ENCODE assay signal across 28 cellular contexts in the genomic region with DNA sequence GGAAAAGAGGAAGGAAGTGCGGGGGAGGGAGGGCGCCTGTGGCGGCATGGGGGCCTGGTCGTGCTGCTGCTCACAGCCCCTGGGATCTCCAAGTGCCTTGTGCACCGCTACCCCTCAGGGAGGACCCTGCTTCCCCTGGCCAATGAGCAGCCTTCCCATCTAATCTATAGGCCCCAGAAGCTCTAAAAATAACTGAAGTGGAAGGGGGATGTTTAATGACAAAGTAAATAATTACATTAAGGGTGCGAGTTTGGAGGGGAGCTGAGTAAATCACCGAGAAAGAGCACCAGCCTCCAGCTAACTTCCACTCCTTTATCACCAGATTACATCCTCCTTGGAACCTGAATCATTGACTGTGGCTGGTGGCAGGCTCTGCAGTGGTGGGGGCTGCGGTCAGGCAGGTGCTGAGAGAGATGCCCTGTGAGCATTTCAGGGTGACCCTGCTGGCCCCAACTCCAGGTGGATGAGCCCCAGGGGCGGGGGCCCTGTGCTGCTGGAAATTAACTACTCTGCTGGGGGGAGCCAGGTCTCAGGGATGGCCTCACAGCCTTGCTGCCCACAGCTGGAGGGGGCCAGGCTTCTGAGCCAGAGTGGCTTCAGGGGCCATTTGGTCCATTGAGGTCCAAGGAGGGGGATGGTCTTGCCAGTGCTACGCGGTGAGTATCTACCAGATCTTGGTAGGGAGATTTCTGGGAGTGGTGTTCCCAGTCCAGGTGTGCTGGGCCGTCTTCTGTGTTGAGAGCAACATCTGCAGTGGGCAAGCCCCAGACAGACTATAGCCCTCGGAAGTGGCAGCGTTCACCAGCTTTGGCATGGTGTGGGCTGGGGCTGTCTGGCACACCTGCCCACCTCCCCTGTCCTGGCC.
DNase-seq lines count a peak whose midpoint lies in the region; ATAC-seq and TF ChIP-seq lines count a peak whose summit lies in the region.
"Had no signal": no experiment of that assay in that cellular context is flagged by ENCODE, and none has a peak within 500 bp of the region (broad histone marks: within the 10 kb centered on the region; RNA-seq: fewer than 3 reads in every experiment).

No MANE protein-coding gene starts in this region.

- TF ChIP-seq CTCF in GM23338 (conservative IDR thresholded peaks at IDR 0.05; ENCODE audit: low read depth in 2 of 2) (no peak), testis (IDR thresholded peaks at IDR 0.05) (no peak)

- H3K27me3 ChIP-seq in GM23338 (ENCODE audit: insufficient read depth) (no peaks in the 10 kb centered on the region), testis (no peaks in the 10 kb centered on the region)
- H3K27me3 ChIP-seq: adrenal gland, body of pancreas, sigmoid colon, uterus had no signal

- H3K4me3 ChIP-seq in GM23338: no peak overlapping the region
- no peak overlapping the region for H3K4me3 ChIP-seq in testis
- H3K4me3 ChIP-seq: adrenal gland, body of pancreas, esophagus squamous epithelium, GM23248, left lung, sigmoid colon, uterus had no signal

- no peaks in the 10 kb centered on the region for H3K9me3 Mint-ChIP-seq in GM23338
- no peaks in the 10 kb centered on the region for H3K9me3 Mint-ChIP-seq in activated naive CD8-positive, alpha-beta T cell treated with anti-CD3 and anti-CD28 coated beads, Interleukin-2, amount 50 U/mL, for 24 hours
- H3K9me3 Mint-ChIP-seq: activated T-cell treated with anti-CD3 and anti-CD28 coated beads, Interleukin-2, amount 50 U/mL, for 72 hours; immature natural killer cell had no signal

- TF ChIP-seq POLR2A in testis (IDR thresholded peaks at IDR 0.05): no peak

- H3K9me2 ChIP-seq in GM23338 (ENCODE audit: insufficient read depth): no peaks in the 10 kb centered on the region

- peaks cover 24% of the 10 kb centered on the region for H3K4me1 Mint-ChIP-seq in GM23338
- no peaks in the 10 kb centered on the region for H3K4me1 Mint-ChIP-seq in activated naive CD8-positive, alpha-beta T cell treated with anti-CD3 and anti-CD28 coated beads, Interleukin-2, amount 50 U/mL, for 24 hours
- H3K4me1 Mint-ChIP-seq: activated B cell treated with CpG ODN at 0.5 μM for 24 hours; activated CD8-positive, alpha-beta memory T cell treated with anti-CD3 and anti-CD28 coated beads, Interleukin-2, amount 10 ng/mL, durations not matched to agents 7 days and 5 days; immature natural killer cell had no signal

- H2AFZ ChIP-seq in GM23338: no peak overlapping the region
- H2AFZ ChIP-seq: GM23248 had no signal

- DNase-seq in NCI-H345 (lab: John Stamatoyannopoulos, UW) (peak; percentile 17), NCI-H345 treated with DMSO at 0.1 percent for 48 hours (lab: John Stamatoyannopoulos, UW; ENCODE audit: unreplicated experiment) (no peak), GM23338 (ENCODE audit: low spot score) (no peak), NCI-H69 (lab: John Stamatoyannopoulos, UW) (peak; percentile 54), left kidney (ENCODE audit: low read depth, low spot score) (peak; percentile 57), testis (no peak)
- DNase-seq in activated naive CD8-positive, alpha-beta T cell treated with anti-CD3 and anti-CD28 coated beads, Interleukin-2, amount 50 U/mL, for 24 hours: no peak
- DNase-seq: activated B cell treated with CpG ODN at 0.5 μM for 24 hours; activated CD8-positive, alpha-beta memory T cell treated with anti-CD3 and anti-CD28 coated beads, Interleukin-2, amount 10 ng/mL, durations not matched to agents 7 days and 5 days; activated naive CD4-positive, alpha-beta T cell treated with Interleukin-2 at 50 U/mL for 16 hours; activated T-cell treated with anti-CD3 and anti-CD28 coated beads, Interleukin-2, amount 50 U/mL, for 72 hours; adrenal gland; body of pancreas; dermis blood vessel endothelial cell; DMS153; esophagus squamous epithelium; GM23248; hippocampal formation; immature natural killer cell; NCI-H1436; NCI-H526; sigmoid colon; stimulated activated CD4-positive, alpha-beta T cell treated with anti-CD3 and anti-CD28 coated beads, Interleukin-15, amount 100 ng/mL, for 24 hours; stimulated activated naive CD4-positive, alpha-beta T cell treated with Interleukin-2 at 50 U/mL for 16 hours; uterus had no signal

- H3K27ac Mint-ChIP-seq in GM23338: no peak overlapping the region
- no peak overlapping the region for H3K27ac Mint-ChIP-seq in activated naive CD8-positive, alpha-beta T cell treated with anti-CD3 and anti-CD28 coated beads, Interleukin-2, amount 50 U/mL, for 24 hours
- H3K27ac Mint-ChIP-seq: activated B cell treated with CpG ODN at 0.5 μM for 24 hours; activated CD8-positive, alpha-beta memory T cell treated with anti-CD3 and anti-CD28 coated beads, Interleukin-2, amount 10 ng/mL, durations not matched to agents 7 days and 5 days; activated T-cell treated with anti-CD3 and anti-CD28 coated beads, Interleukin-2, amount 50 U/mL, for 72 hours; immature natural killer cell; progenitor cell of endocrine pancreas had no signal

- no peak overlapping the region for H3K4me2 ChIP-seq in GM23338

- no peaks in the 10 kb centered on the region for H3F3A ChIP-seq in GM23338 (replicated peaks; ENCODE audit: low read depth)

- H3K36me3 ChIP-seq in GM23338 (ENCODE audit: insufficient read depth) (no peaks in the 10 kb centered on the region), testis (ENCODE audit: low read depth, missing control alignments) (no peaks in the 10 kb centered on the region)
- H3K36me3 ChIP-seq: adrenal gland, esophagus squamous epithelium, left lung, sigmoid colon, uterus had no signal

- ATAC-seq in GM23338 (peak; percentile 18; the same call in 2 of the 3 replicates), GM21367 (IDR thresholded peaks at IDR 0.05; ENCODE audit: unreplicated experiment) (no peak)
- no peak for ATAC-seq in activated naive CD8-positive, alpha-beta T cell treated with anti-CD3 and anti-CD28 coated beads, Interleukin-2, amount 50 U/mL, for 24 hours
- ATAC-seq: activated CD8-positive, alpha-beta memory T cell treated with anti-CD3 and anti-CD28 coated beads, Interleukin-2, amount 10 ng/mL, durations not matched to agents 7 days and 5 days; activated T-cell treated with anti-CD3 and anti-CD28 coated beads, Interleukin-2, amount 50 U/mL, for 72 hours; body of pancreas; left lung had no signal

- H3K27ac ChIP-seq in GM23338 (ENCODE audit: low read depth): peak overlapping the region; percentile 50; the same call in 1 of the 2 replicates
- no peak overlapping the region for H3K27ac ChIP-seq in testis
- H3K27ac ChIP-seq: adrenal gland, body of pancreas, esophagus squamous epithelium, GM23248, left lung, sigmoid colon, uterus had no signal

- H3K9me3 ChIP-seq in testis: no peaks in the 10 kb centered on the region
- H3K9me3 ChIP-seq: adrenal gland, body of pancreas, esophagus squamous epithelium, left lung, sigmoid colon, uterus had no signal

- H3K79me2 ChIP-seq in GM23338 (replicated peaks; ENCODE audit: insufficient read depth): peaks cover 56% of the 10 kb centered on the region

- peaks cover 18% of the 10 kb centered on the region for H4K20me1 ChIP-seq in GM23338 (replicated peaks; ENCODE audit: insufficient read depth)

- H3K27me3 Mint-ChIP-seq in GM23338 (ENCODE audit: insufficient read depth, low read depth, poor library complexity): peaks cover 27% of the 10 kb centered on the region
- H3K27me3 Mint-ChIP-seq in activated naive CD8-positive, alpha-beta T cell treated with anti-CD3 and anti-CD28 coated beads, Interleukin-2, amount 50 U/mL, for 24 hours: peaks cover 5% of the 10 kb centered on the region
- H3K27me3 Mint-ChIP-seq: activated CD8-positive, alpha-beta memory T cell treated with anti-CD3 and anti-CD28 coated beads, Interleukin-2, amount 10 ng/mL, durations not matched to agents 7 days and 5 days had no signal

- H3K4me3 Mint-ChIP-seq in GM23338: no peak overlapping the region
- H3K4me3 Mint-ChIP-seq in activated naive CD8-positive, alpha-beta T cell treated with anti-CD3 and anti-CD28 coated beads, Interleukin-2, amount 50 U/mL, for 24 hours: no peak overlapping the region
- H3K4me3 Mint-ChIP-seq: activated B cell treated with CpG ODN at 0.5 μM for 24 hours; activated CD8-positive, alpha-beta memory T cell treated with anti-CD3 and anti-CD28 coated beads, Interleukin-2, amount 10 ng/mL, durations not matched to agents 7 days and 5 days; activated T-cell treated with anti-CD3 and anti-CD28 coated beads, Interleukin-2, amount 50 U/mL, for 72 hours; immature natural killer cell had no signal

- WGBS in testis, 2 donors: 82 to 83% methylated on average over 10 to 14 of the region's 14 CpGs

- peaks cover 9% of the 10 kb centered on the region for H3K4me1 ChIP-seq in GM23338 (ENCODE audit: insufficient read depth)
- no peaks in the 10 kb centered on the region for H3K4me1 ChIP-seq in testis
- H3K4me1 ChIP-seq: adrenal gland, body of pancreas, left lung, uterus had no signal

- intact Hi-C loops in testis (cut with DNase I; ENCODE audit: low total_unique reads): no loop called here

- peaks cover 13% of the 10 kb centered on the region for H3K36me3 Mint-ChIP-seq in GM23338 (ENCODE audit: low read depth)
- no peaks in the 10 kb centered on the region for H3K36me3 Mint-ChIP-seq in activated naive CD8-positive, alpha-beta T cell treated with anti-CD3 and anti-CD28 coated beads, Interleukin-2, amount 50 U/mL, for 24 hours (ENCODE audit: low read depth)
- H3K36me3 Mint-ChIP-seq: activated CD8-positive, alpha-beta memory T cell treated with anti-CD3 and anti-CD28 coated beads, Interleukin-2, amount 10 ng/mL, durations not matched to agents 7 days and 5 days; immature natural killer cell had no signal

TF ChIP-seq in GM23338, 12 proteins besides CTCF, POLR2A, EP300 and RAD21 (continues in another document):
- TF ChIP-seq JUNB (IDR thresholded peaks at IDR 0.05; ENCODE audit: unreplicated experiment): no peak

Comparison
In these comparisons a context has a peak if more than half of its experiments do, and no peak if none do; other contexts are left out.
1. DNase-seq: peak in NCI-H345 (single experiment), NCI-H69 (single experiment) and left kidney (single experiment); none in NCI-H345 treated with DMSO at 0.1 percent for 48 hours (single experiment), GM23338 (single experiment), activated naive CD8-positive, alpha-beta T cell treated with anti-CD3 and anti-CD28 coated beads, Interleukin-2, amount 50 U/mL, for 24 hours (single experiment) and testis (single experiment).